In the genomic region with DNA sequence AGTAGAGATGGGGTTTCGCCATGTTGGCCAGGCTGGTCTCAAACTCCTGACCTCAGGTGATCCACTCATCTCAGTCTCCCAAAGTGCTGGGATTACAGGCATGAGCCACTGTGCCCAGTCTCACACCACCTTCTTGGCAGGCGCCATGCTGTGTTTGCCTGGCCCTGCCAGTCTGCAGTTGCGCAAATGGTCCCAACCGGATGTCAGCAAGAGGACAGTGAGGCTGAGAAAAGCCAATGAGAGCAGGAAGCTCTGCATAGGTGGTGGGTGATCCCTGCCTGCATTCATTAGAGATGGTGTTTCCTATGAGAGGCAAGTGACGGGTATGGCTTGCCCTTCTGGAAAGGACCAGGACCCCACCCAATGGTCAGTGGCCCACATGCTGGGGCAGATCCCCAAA, we compare ENCODE assay signal across 18 cellular contexts. TPM values are rescaled to one million over a fixed set of nuclear protein-coding genes. Genes with fewer than 3 reads are reported as not detected.
DNase-seq lines count a peak whose midpoint lies in the region; ATAC-seq and TF ChIP-seq lines count a peak whose summit lies in the region.
"Had no signal": no experiment of that assay in that cellular context is flagged by ENCODE, and none has a peak within 500 bp of the region (broad histone marks: within the 10 kb centered on the region; RNA-seq: fewer than 3 reads in every experiment).

No MANE protein-coding gene starts in this region.

- no peak for TF ChIP-seq EP300 in transverse colon (IDR thresholded peaks at IDR 0.05; ENCODE audit: low read depth)

- H3K27ac ChIP-seq in coronary artery = peak overlapping the region; percentile 60 to 74
- H3K27ac ChIP-seq in lower lobe of right lung = peak overlapping the region; percentile 79
- H3K27ac ChIP-seq in transverse colon = peak overlapping the region in 3 of 4 donors; percentile 29 to 37 (median 35)
- H3K27ac ChIP-seq: 22Rv1 had no signal

- H3K9me3 ChIP-seq in lower lobe of right lung = no peaks in the 10 kb centered on the region
- H3K9me3 ChIP-seq in transverse colon = no peaks in the 10 kb centered on the region
- H3K9me3 ChIP-seq: BE2C had no signal

- intact Hi-C loops in lower lobe of right lung (cut with DNase I) (no loop called here), transverse colon (cut with DNase I; ENCODE audit: low total_unique reads) (no loop called here)

- no peaks in the 10 kb centered on the region for H3K27me3 Mint-ChIP-seq in stimulated activated naive CD8-positive, alpha-beta T cell treated with anti-CD3 and anti-CD28 coated beads, Interleukin-15, amount 100 ng/mL, for 72 hours

- TF ChIP-seq POLR2A in transverse colon (IDR thresholded peaks at IDR 0.05) = no peak

- H3K4me3 ChIP-seq in coronary artery = no peak overlapping the region
- no peak overlapping the region for H3K4me3 ChIP-seq in lower lobe of right lung
- no peak overlapping the region for H3K4me3 ChIP-seq in transverse colon

- H3K4me1 ChIP-seq in lower lobe of right lung (peaks cover 98% of the 10 kb centered on the region), transverse colon (peaks cover 0 to 7% (median 2%) of the 10 kb centered on the region in 4 donors)

- H3K27me3 ChIP-seq in lower lobe of right lung (ENCODE audit: low read depth) (no peaks in the 10 kb centered on the region), transverse colon (no peaks in the 10 kb centered on the region)
- H3K27me3 ChIP-seq: BE2C had no signal

- no peak overlapping the region for H3K4me3 Mint-ChIP-seq in stimulated activated naive CD8-positive, alpha-beta T cell treated with anti-CD3 and anti-CD28 coated beads, Interleukin-15, amount 100 ng/mL, for 72 hours

- H3K36me3 ChIP-seq in lower lobe of right lung (peaks cover 26% of the 10 kb centered on the region), transverse colon (no peaks in the 10 kb centered on the region)
- H3K36me3 ChIP-seq: BE2C had no signal

- TF ChIP-seq CTCF in coronary artery (IDR thresholded peaks at IDR 0.05) (no peak), lower lobe of right lung (IDR thresholded peaks at IDR 0.05) (no peak), transverse colon (IDR thresholded peaks at IDR 0.05) (no peak)

- no peak overlapping the region for H3K27ac Mint-ChIP-seq in stimulated activated naive CD8-positive, alpha-beta T cell treated with anti-CD3 and anti-CD28 coated beads, Interleukin-15, amount 100 ng/mL, for 72 hours

- in situ Hi-C loops in transverse colon (cut with MboI; ENCODE audit: low pct_ligation_motif_present in 1 of 4, low pct_unique_long_range_greater_than_20kb in 1 of 4, low sequenced_read_pairs in 3 of 4) = no loop called here

- H3K9me3 Mint-ChIP-seq in stimulated activated naive CD8-positive, alpha-beta T cell treated with anti-CD3 and anti-CD28 coated beads, Interleukin-15, amount 100 ng/mL, for 72 hours = no peaks in the 10 kb centered on the region

- WGBS in transverse colon (ENCODE audit: low coverage in 1 of 2), 2 donors = 97% methylated on average over 5 of the region's 5 CpGs; no CpG with 5 or more reads in 1 of the 2 donors

- DNase-seq in NOMO-1 (lab: John Stamatoyannopoulos, UW; ENCODE audit: unreplicated experiment in 2 of 2) = peak; percentile 13 to 19
- DNase-seq in NOMO-1 treated with dmso at 0.1 percent for 144 hours (lab: John Stamatoyannopoulos, UW; ENCODE audit: unreplicated experiment) = no peak
- DNase-seq in coronary artery (ENCODE audit: low spot score) = no peak
- DNase-seq in lower lobe of right lung = peak; percentile 68
- no peak for DNase-seq in transverse colon
- DNase-seq in stimulated activated naive CD8-positive, alpha-beta T cell treated with anti-CD3 and anti-CD28 coated beads, Interleukin-15, amount 100 ng/mL, for 72 hours = no peak
- DNase-seq: activated CD4-positive, alpha-beta T cell treated with anti-CD3 and anti-CD28 coated beads for 48 hours; activated CD8-positive, alpha-beta memory T cell treated with anti-CD3 and anti-CD28 coated beads, Interleukin-2, amount 50 U/mL, for 4 hours; activated gamma-delta T cell treated with Interleukin-2 at 50 U/mL for 16 hours; BE2C; NCI-H2171; NCI-H82; occipital lobe; SW 1271 had no signal

- H3K4me1 Mint-ChIP-seq in stimulated activated naive CD8-positive, alpha-beta T cell treated with anti-CD3 and anti-CD28 coated beads, Interleukin-15, amount 100 ng/mL, for 72 hours = peaks cover 14% of the 10 kb centered on the region

- ATAC-seq in lower lobe of right lung = no peak
- ATAC-seq in GM18858 (IDR thresholded peaks at IDR 0.05; ENCODE audit: unreplicated experiment) = no peak
- ATAC-seq in GM21576 (IDR thresholded peaks at IDR 0.05; ENCODE audit: unreplicated experiment) = no peak
- no peak for ATAC-seq in stimulated activated naive CD8-positive, alpha-beta T cell treated with anti-CD3 and anti-CD28 coated beads, Interleukin-15, amount 100 ng/mL, for 72 hours
- ATAC-seq: HCT116 had no signal

RNA-seq across cellular contexts. Expression of a gene that starts 59.3 kb away (rescaled TPM):
- total RNA-seq in lower lobe of right lung (679 TPM), transverse colon (10 to 100 TPM; 17.7 to 32.1 (median 18.7) TPM)

Comparison
In these comparisons a context has a peak if more than half of its experiments do, and no peak if none do; other contexts are left out.
1. DNase-seq: peak in NOMO-1 (2 of 2) and lower lobe of right lung (single experiment); none in NOMO-1 treated with dmso at 0.1 percent for 144 hours (single experiment), coronary artery (single experiment), transverse colon (single experiment) and stimulated activated naive CD8-positive, alpha-beta T cell treated with anti-CD3 and anti-CD28 coated beads, Interleukin-15, amount 100 ng/mL, for 72 hours (0 of 2).
2. RNA of a gene that starts 59.3 kb away (total RNA-seq): 679 TPM in lower lobe of right lung (single experiment); 17.7 to 32.1 TPM in transverse colon; every median in the first group is over 10 times any median in the second.
3. Peak in every context shown above with its lines, with median percentiles within 50 percentile points of each other: H3K27ac ChIP-seq.